In genomic region chr10:81570878-81571794, GRCh38 we compare ENCODE assay signal across 20 cellular contexts.
"Had no signal": no experiment of that assay in that cellular context is flagged by ENCODE, and none has a peak within 500 bp of the region (broad histone marks: within the 10 kb centered on the region; RNA-seq: fewer than 3 reads in every experiment).

No MANE protein-coding gene starts in this region.

- H3K27ac Mint-ChIP-seq: activated naive CD8-positive, alpha-beta T cell; naive thymus-derived CD4-positive, alpha-beta T cell; T-cell; T-helper 2 cell treated with Interferon-gamma antibody and Interleukin-4, amounts not matched to agents 5 μg/mL and 100 μg/mL, for 36 hours had no signal

- H3K36me3 Mint-ChIP-seq: activated naive CD8-positive, alpha-beta T cell; T-cell had no signal

- H3K4me3 ChIP-seq: breast epithelium, colonic mucosa, dorsolateral prefrontal cortex, gastroesophageal sphincter, ovary, prostate gland had no signal

- H3K9me3 ChIP-seq: colonic mucosa, ovary, prostate gland had no signal

- H3K27me3 ChIP-seq: breast epithelium, colonic mucosa, dorsolateral prefrontal cortex, gastroesophageal sphincter, ovary had no signal

- H3K36me3 ChIP-seq: breast epithelium, colonic mucosa, gastroesophageal sphincter, ovary, prostate gland, WERI-Rb-1 had no signal

- H3K4me1 ChIP-seq: breast epithelium, colonic mucosa, gastroesophageal sphincter, prostate gland had no signal

- H3K27ac ChIP-seq: breast epithelium, colonic mucosa, dorsolateral prefrontal cortex, gastroesophageal sphincter, ovary, prostate gland, WERI-Rb-1 had no signal

- ATAC-seq: left colon, T-cell had no signal

- H3K27me3 Mint-ChIP-seq: activated naive CD8-positive, alpha-beta T cell; central memory CD8-positive, alpha-beta T cell; naive thymus-derived CD4-positive, alpha-beta T cell; T-cell had no signal

- H3K4me3 Mint-ChIP-seq: activated naive CD8-positive, alpha-beta T cell; central memory CD8-positive, alpha-beta T cell; naive thymus-derived CD4-positive, alpha-beta T cell; T-cell; T-helper 2 cell treated with Interferon-gamma antibody and Interleukin-4, amounts not matched to agents 5 μg/mL and 100 μg/mL, for 36 hours had no signal

- DNase-seq: activated CD4-positive, alpha-beta T cell treated with anti-CD3 and anti-CD28 coated beads for 1 hour; activated CD4-positive, alpha-beta T cell treated with anti-CD3 and anti-CD28 coated beads, Interleukin-2, amount 50 U/mL, for 1 hour; activated naive CD4-positive, alpha-beta T cell; activated T-cell treated with anti-CD3 and anti-CD28 coated beads, Interleukin-2, amount 50 U/mL, for 1 hour; colonic mucosa; dorsolateral prefrontal cortex; head of caudate nucleus; left colon; naive thymus-derived CD4-positive, alpha-beta T cell; stimulated activated CD4-positive, alpha-beta T cell treated with anti-CD3 and anti-CD28 coated beads, Interleukin-1b, Interleukin-23, amount 100 ng/mL, for 48 hours; T-cell; trophoblast cell; WERI-Rb-1 had no signal

- H3K4me1 Mint-ChIP-seq: central memory CD8-positive, alpha-beta T cell; naive thymus-derived CD4-positive, alpha-beta T cell; T-cell had no signal
